Comparison of ENCODE assay signal across 21 cellular contexts in the genomic region with DNA sequence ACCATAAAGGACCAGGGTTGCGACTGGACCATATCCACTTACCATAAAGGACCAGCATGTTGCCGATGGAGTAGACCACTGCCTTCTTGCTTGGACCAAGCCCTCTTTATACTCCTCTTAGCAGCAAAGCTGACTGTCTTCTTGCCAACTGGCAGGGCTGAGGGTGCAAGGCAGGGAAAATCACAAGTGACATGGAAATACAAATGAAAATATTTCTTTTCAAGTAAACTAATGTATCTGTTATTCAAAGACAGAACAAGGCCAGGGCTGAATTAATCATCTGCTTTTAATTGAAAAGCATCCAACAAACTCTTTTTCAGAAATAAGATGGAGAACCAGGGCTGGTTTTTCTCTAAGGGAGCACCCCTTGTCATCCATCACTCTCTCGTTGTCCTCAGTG. TPM values are rescaled to one million over a fixed set of nuclear protein-coding genes. Genes with fewer than 3 reads are reported as not detected.
DNase-seq lines count a peak whose midpoint lies in the region; ATAC-seq and TF ChIP-seq lines count a peak whose summit lies in the region.
"Had no signal": no experiment of that assay in that cellular context is flagged by ENCODE, and none has a peak within 500 bp of the region (broad histone marks: within the 10 kb centered on the region; RNA-seq: fewer than 3 reads in every experiment).

CELA1 (minus strand) TSS at position 99 of the 400 bp plus-strand sequence; CDS start at position 58, 41 bp downstream.

- peaks cover 15% of the 10 kb centered on the region for H3K4me1 Mint-ChIP-seq in activated naive CD8-positive, alpha-beta T cell treated with anti-CD3 and anti-CD28 coated beads for 36 hours
- peaks cover 19% of the 10 kb centered on the region for H3K4me1 Mint-ChIP-seq in activated naive CD8-positive, alpha-beta T cell treated with anti-CD3 and anti-CD28 coated beads, Interleukin-2, amount 50 U/mL, for 24 hours

- no peak within 1 kb of the TSS for H3K4me3 Mint-ChIP-seq in activated naive CD8-positive, alpha-beta T cell treated with anti-CD3 and anti-CD28 coated beads for 36 hours
- H3K4me3 Mint-ChIP-seq in activated naive CD8-positive, alpha-beta T cell treated with anti-CD3 and anti-CD28 coated beads, Interleukin-2, amount 50 U/mL, for 24 hours = no peak within 1 kb of the TSS
- H3K4me3 Mint-ChIP-seq: CD4-positive, alpha-beta memory T cell had no signal

- no peaks in the 10 kb centered on the region for H3K36me3 Mint-ChIP-seq in activated naive CD8-positive, alpha-beta T cell treated with anti-CD3 and anti-CD28 coated beads for 36 hours
- H3K36me3 Mint-ChIP-seq in activated naive CD8-positive, alpha-beta T cell treated with anti-CD3 and anti-CD28 coated beads, Interleukin-2, amount 50 U/mL, for 24 hours (ENCODE audit: low read depth) = no peaks in the 10 kb centered on the region
- H3K36me3 Mint-ChIP-seq: CD4-positive, alpha-beta memory T cell had no signal

- peak within 1 kb of the TSS; percentile 69 for H3K27ac Mint-ChIP-seq in activated naive CD8-positive, alpha-beta T cell treated with anti-CD3 and anti-CD28 coated beads for 36 hours
- H3K27ac Mint-ChIP-seq in activated naive CD8-positive, alpha-beta T cell treated with anti-CD3 and anti-CD28 coated beads, Interleukin-2, amount 50 U/mL, for 24 hours = no peak within 1 kb of the TSS

- no peaks in the 10 kb centered on the region for H3K27me3 Mint-ChIP-seq in activated naive CD8-positive, alpha-beta T cell treated with anti-CD3 and anti-CD28 coated beads for 36 hours
- no peaks in the 10 kb centered on the region for H3K27me3 Mint-ChIP-seq in activated naive CD8-positive, alpha-beta T cell treated with anti-CD3 and anti-CD28 coated beads, Interleukin-2, amount 50 U/mL, for 24 hours
- H3K27me3 Mint-ChIP-seq: CD4-positive, alpha-beta memory T cell had no signal

- H3K27me3 ChIP-seq in adipocyte (replicated peaks; ENCODE audit: control insufficient read depth, insufficient read depth, low read length) = no peaks in the 10 kb centered on the region
- H3K27me3 ChIP-seq: BLaER1 had no signal

- intact Hi-C loops in head of caudate nucleus (cut with DNase I) = loop anchor here (10.0 kb wide), 4 partner anchors 102 to 582 kb away; partner anchors contain the start of genes ATF1 and LETMD1

- H3K9me3 Mint-ChIP-seq in activated naive CD8-positive, alpha-beta T cell treated with anti-CD3 and anti-CD28 coated beads for 36 hours = no peaks in the 10 kb centered on the region
- H3K9me3 Mint-ChIP-seq in activated naive CD8-positive, alpha-beta T cell treated with anti-CD3 and anti-CD28 coated beads, Interleukin-2, amount 50 U/mL, for 24 hours = no peaks in the 10 kb centered on the region

- TF ChIP-seq CTCF in fibroblast of the aortic adventitia (IDR thresholded peaks at IDR 0.05; ENCODE audit: insufficient read depth, low read length) = no peak

- ATAC-seq in activated naive CD8-positive, alpha-beta T cell treated with anti-CD3 and anti-CD28 coated beads, Interleukin-2, amount 50 U/mL, for 24 hours = no peak
- no peak for ATAC-seq in GM18909 (IDR thresholded peaks at IDR 0.05; ENCODE audit: poor library complexity, unreplicated experiment)
- no peak for ATAC-seq in HG02884 (IDR thresholded peaks at IDR 0.05; ENCODE audit: unreplicated experiment)
- ATAC-seq: HepG2 had no signal

- no peak within 1 kb of the TSS for H3K9ac ChIP-seq in adipocyte (ENCODE audit: low read length)
- H3K9ac ChIP-seq: BLaER1, KMS-11 had no signal

- no peaks in the 10 kb centered on the region for H3K4me1 ChIP-seq in adipocyte (ENCODE audit: control insufficient read depth, insufficient read depth, low read length)
- H3K4me1 ChIP-seq: BLaER1, SJCRH30 had no signal

- H3K4me3 ChIP-seq in adipocyte (ENCODE audit: low read length) (no peak within 1 kb of the TSS), fibroblast of the aortic adventitia (ENCODE audit: low read depth, low read length) (no peak within 1 kb of the TSS)
- H3K4me3 ChIP-seq: BLaER1, PC-9, SJCRH30 had no signal

- DNase-seq in activated naive CD8-positive, alpha-beta T cell treated with anti-CD3 and anti-CD28 coated beads for 36 hours = no peak
- DNase-seq in activated naive CD8-positive, alpha-beta T cell treated with anti-CD3 and anti-CD28 coated beads, Interleukin-2, amount 50 U/mL, for 24 hours = no peak
- DNase-seq in adipocyte (ENCODE audit: low read depth) (peak; percentile 16), fibroblast of the aortic adventitia (ENCODE audit: low read depth) (peak; percentile 30), head of caudate nucleus (no peak), RKO (ENCODE audit: low spot score) (no peak)
- DNase-seq: Calu3; CD4-positive, alpha-beta memory T cell; NCI-H1694 treated with DMSO at 0.1 percent for 48 hours; NCI-H226; NCI-H524; NCI-H82; PC-9; SJCRH30 had no signal

- H3K9me3 ChIP-seq in adipocyte (ENCODE audit: control insufficient read depth, low read length) = no peaks in the 10 kb centered on the region
- H3K9me3 ChIP-seq: BLaER1, SJCRH30 had no signal

- no peaks in the 10 kb centered on the region for H3K36me3 ChIP-seq in adipocyte (ENCODE audit: control insufficient read depth, insufficient read depth, low read length, severe bottlenecking)
- H3K36me3 ChIP-seq: BLaER1, SJCRH30 had no signal

RNA-seq across cellular contexts. Expression of gene CELA1, which starts in this region (rescaled TPM):
- total RNA-seq in activated naive CD8-positive, alpha-beta T cell treated with anti-CD3 and anti-CD28 coated beads for 36 hours = not detected
- total RNA-seq in fibroblast of the aortic adventitia (ENCODE audit: low replicate concordance) = 0.25 TPM in 1 of 2 replicates, not detected in the other
- total RNA-seq: A172, Calu3, H4, HepG2, PC-9, SJCRH30 had no signal

Comparison
In these comparisons a context has a peak if more than half of its experiments do, and no peak if none do; other contexts are left out.
1. Peak in DNase-seq in fibroblast of the aortic adventitia; RNA of the gene not detected or under 1 TPM.